Comparison of ENCODE assay signal across 18 cellular contexts in genomic region chr11:119536801-119537200, GRCh38.
"Had no signal": no experiment of that assay in that cellular context is flagged by ENCODE, and none has a peak within 500 bp of the region (broad histone marks: within the 10 kb centered on the region; RNA-seq: fewer than 3 reads in every experiment).

No MANE protein-coding gene starts in this region.

- H3K9me3 Mint-ChIP-seq: activated T-helper 17 cell treated with anti-CD3 and anti-CD28 coated beads, Interleukin-2, amount 50 U/mL, for 72 hours; brain; stimulated activated naive CD8-positive, alpha-beta T cell treated with anti-CD3 and anti-CD28 coated beads, Interleukin-15, amount 100 ng/mL, for 72 hours; T-cell had no signal

- H3K36me3 ChIP-seq: heart left ventricle, neural progenitor cell had no signal

- H3K27ac Mint-ChIP-seq: activated CD8-positive, alpha-beta T cell treated with anti-CD3 and anti-CD28 coated beads, Interleukin-2, amount 10 ng/mL, durations not matched to agents 7 days and 5 days; activated T-helper 17 cell treated with anti-CD3 and anti-CD28 coated beads, Interleukin-2, amount 50 U/mL, for 72 hours; neural progenitor cell; stimulated activated naive CD8-positive, alpha-beta T cell treated with anti-CD3 and anti-CD28 coated beads, Interleukin-15, amount 100 ng/mL, for 72 hours; T-cell had no signal

- H3K4me1 ChIP-seq: parathyroid adenoma, testis had no signal

- H3K36me3 Mint-ChIP-seq: brain, neural progenitor cell, T-cell had no signal

- H3K9me3 ChIP-seq: heart left ventricle, testis had no signal

- DNase-seq: activated CD4-positive, alpha-beta T cell treated with anti-CD3 and anti-CD28 coated beads for 4 hours; activated CD8-positive, alpha-beta T cell treated with anti-CD3 and anti-CD28 coated beads, Interleukin-2, amount 10 ng/mL, durations not matched to agents 7 days and 5 days; activated naive CD4-positive, alpha-beta T cell treated with anti-CD3 and anti-CD28 coated beads, Interleukin-2, amount 50 U/mL, for 16 hours; foreskin melanocyte; heart left ventricle; left ventricle myocardium superior; retina; stimulated activated CD4-positive, alpha-beta T cell treated with anti-CD3 and anti-CD28 coated beads, Interleukin-15, amount 100 ng/mL, for 24 hours; stimulated activated CD4-positive, alpha-beta T cell treated with anti-CD3 and anti-CD28 coated beads, Interleukin-4, amount 100 ng/mL, for 4 hours; stimulated activated naive CD8-positive, alpha-beta T cell treated with anti-CD3 and anti-CD28 coated beads, Interleukin-15, amount 100 ng/mL, for 72 hours; T-cell; T1000; testis had no signal

- H3K27ac ChIP-seq: heart left ventricle, neural progenitor cell, parathyroid adenoma, testis, VCaP had no signal

- H3K4me3 ChIP-seq: heart left ventricle, neural progenitor cell, testis had no signal

- H3K4me3 Mint-ChIP-seq: activated CD8-positive, alpha-beta T cell treated with anti-CD3 and anti-CD28 coated beads, Interleukin-2, amount 10 ng/mL, durations not matched to agents 7 days and 5 days; activated T-helper 17 cell treated with anti-CD3 and anti-CD28 coated beads, Interleukin-2, amount 50 U/mL, for 72 hours; brain; neural progenitor cell; stimulated activated naive CD8-positive, alpha-beta T cell treated with anti-CD3 and anti-CD28 coated beads, Interleukin-15, amount 100 ng/mL, for 72 hours; T-cell had no signal

- H3K27me3 ChIP-seq: neural progenitor cell, testis had no signal
